Comparison of ENCODE assay signal across 3 cellular contexts in the genomic region with DNA sequence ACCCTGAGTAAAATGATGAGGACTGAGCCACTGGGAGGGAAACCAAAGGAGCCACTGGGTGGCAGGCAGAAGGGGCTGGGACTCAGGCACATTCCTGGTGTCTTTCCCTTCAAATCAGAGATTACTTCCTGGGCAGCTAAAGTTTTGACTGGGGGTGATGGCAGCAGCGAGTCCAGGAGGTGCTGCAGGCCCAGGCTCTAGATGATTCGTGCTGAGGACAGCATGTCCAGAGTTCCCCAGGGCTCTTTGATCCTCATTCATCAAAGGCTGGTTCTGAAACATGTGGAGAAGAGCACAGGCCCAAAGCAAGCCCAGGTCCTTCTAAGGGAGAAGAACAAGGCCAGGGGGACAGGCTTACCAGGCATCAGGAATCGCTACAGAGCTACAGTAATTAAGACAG.
TF ChIP-seq lines count a peak whose summit lies in the region.

No MANE protein-coding gene starts in this region.

TF ChIP-seq in SK-N-SH treated with all-trans-retinoic acid at 6 μM for 48 hours, 23 proteins besides CTCF, POLR2A, EP300 and RAD21:
- TF ChIP-seq ZNF8 (CRISPR knock-in tag; IDR thresholded peaks at IDR 0.05) (no peak), ESRRG (CRISPR knock-in tag; IDR thresholded peaks at IDR 0.05) (no peak), ZFP3 (CRISPR knock-in tag; IDR thresholded peaks at IDR 0.05) (no peak), TCF4 (CRISPR knock-in tag; IDR thresholded peaks at IDR 0.05; ENCODE audit: borderline replicate concordance) (no peak), OSR1 (CRISPR knock-in tag; IDR thresholded peaks at IDR 0.05) (no peak), ZC3H10 (CRISPR knock-in tag; IDR thresholded peaks at IDR 0.05) (no peak), CSDC2 (CRISPR knock-in tag; IDR thresholded peaks at IDR 0.05) (no peak), ISL1 (CRISPR knock-in tag; IDR thresholded peaks at IDR 0.05) (no peak), TOX (CRISPR knock-in tag; IDR thresholded peaks at IDR 0.05; ENCODE audit: borderline replicate concordance) (no peak), ARNTL (CRISPR knock-in tag; IDR thresholded peaks at IDR 0.05; ENCODE audit: borderline replicate concordance, low read depth) (no peak)
- TF ChIP-seq, protein P1, sequence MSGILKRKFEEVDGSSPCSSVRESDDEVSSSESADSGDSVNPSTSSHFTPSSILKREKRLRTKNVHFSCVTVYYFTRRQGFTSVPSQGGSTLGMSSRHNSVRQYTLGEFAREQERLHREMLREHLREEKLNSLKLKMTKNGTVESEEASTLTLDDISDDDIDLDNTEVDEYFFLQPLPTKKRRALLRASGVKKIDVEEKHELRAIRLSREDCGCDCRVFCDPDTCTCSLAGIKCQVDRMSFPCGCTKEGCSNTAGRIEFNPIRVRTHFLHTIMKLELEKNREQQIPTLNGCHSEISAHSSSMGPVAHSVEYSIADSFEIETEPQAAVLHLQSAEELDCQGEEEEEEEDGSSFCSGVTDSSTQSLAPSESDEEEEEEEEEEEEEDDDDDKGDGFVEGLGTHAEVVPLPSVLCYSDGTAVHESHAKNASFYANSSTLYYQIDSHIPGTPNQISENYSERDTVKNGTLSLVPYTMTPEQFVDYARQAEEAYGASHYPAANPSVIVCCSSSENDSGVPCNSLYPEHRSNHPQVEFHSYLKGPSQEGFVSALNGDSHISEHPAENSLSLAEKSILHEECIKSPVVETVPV (CRISPR knock-in tag; IDR thresholded peaks at IDR 0.05) = no peak
- TF ChIP-seq, protein P2, sequence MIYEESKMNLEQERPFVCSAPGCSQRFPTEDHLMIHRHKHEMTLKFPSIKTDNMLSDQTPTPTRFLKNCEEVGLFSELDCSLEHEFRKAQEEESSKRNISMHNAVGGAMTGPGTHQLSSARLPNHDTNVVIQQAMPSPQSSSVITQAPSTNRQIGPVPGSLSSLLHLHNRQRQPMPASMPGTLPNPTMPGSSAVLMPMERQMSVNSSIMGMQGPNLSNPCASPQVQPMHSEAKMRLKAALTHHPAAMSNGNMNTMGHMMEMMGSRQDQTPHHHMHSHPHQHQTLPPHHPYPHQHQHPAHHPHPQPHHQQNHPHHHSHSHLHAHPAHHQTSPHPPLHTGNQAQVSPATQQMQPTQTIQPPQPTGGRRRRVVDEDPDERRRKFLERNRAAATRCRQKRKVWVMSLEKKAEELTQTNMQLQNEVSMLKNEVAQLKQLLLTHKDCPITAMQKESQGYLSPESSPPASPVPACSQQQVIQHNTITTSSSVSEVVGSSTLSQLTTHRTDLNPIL (CRISPR knock-in tag; IDR thresholded peaks at IDR 0.05; ENCODE audit: low read depth) = no peak
- TF ChIP-seq, protein P3, sequence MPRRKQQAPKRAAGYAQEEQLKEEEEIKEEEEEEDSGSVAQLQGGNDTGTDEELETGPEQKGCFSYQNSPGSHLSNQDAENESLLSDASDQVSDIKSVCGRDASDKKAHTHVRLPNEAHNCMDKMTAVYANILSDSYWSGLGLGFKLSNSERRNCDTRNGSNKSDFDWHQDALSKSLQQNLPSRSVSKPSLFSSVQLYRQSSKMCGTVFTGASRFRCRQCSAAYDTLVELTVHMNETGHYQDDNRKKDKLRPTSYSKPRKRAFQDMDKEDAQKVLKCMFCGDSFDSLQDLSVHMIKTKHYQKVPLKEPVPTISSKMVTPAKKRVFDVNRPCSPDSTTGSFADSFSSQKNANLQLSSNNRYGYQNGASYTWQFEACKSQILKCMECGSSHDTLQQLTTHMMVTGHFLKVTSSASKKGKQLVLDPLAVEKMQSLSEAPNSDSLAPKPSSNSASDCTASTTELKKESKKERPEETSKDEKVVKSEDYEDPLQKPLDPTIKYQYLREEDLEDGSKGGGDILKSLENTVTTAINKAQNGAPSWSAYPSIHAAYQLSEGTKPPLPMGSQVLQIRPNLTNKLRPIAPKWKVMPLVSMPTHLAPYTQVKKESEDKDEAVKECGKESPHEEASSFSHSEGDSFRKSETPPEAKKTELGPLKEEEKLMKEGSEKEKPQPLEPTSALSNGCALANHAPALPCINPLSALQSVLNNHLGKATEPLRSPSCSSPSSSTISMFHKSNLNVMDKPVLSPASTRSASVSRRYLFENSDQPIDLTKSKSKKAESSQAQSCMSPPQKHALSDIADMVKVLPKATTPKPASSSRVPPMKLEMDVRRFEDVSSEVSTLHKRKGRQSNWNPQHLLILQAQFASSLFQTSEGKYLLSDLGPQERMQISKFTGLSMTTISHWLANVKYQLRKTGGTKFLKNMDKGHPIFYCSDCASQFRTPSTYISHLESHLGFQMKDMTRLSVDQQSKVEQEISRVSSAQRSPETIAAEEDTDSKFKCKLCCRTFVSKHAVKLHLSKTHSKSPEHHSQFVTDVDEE (CRISPR knock-in tag; IDR thresholded peaks at IDR 0.05) = no peak

TF ChIP-seq in SK-N-SH, 30 proteins besides CTCF, POLR2A, EP300 and RAD21:
- TF ChIP-seq MXI1 (IDR thresholded peaks at IDR 0.05; ENCODE audit: low read depth, low read length) (no peak), FOXJ3 (CRISPR knock-in tag; IDR thresholded peaks at IDR 0.05) (no peak)
- TF ChIP-seq, protein P4, sequence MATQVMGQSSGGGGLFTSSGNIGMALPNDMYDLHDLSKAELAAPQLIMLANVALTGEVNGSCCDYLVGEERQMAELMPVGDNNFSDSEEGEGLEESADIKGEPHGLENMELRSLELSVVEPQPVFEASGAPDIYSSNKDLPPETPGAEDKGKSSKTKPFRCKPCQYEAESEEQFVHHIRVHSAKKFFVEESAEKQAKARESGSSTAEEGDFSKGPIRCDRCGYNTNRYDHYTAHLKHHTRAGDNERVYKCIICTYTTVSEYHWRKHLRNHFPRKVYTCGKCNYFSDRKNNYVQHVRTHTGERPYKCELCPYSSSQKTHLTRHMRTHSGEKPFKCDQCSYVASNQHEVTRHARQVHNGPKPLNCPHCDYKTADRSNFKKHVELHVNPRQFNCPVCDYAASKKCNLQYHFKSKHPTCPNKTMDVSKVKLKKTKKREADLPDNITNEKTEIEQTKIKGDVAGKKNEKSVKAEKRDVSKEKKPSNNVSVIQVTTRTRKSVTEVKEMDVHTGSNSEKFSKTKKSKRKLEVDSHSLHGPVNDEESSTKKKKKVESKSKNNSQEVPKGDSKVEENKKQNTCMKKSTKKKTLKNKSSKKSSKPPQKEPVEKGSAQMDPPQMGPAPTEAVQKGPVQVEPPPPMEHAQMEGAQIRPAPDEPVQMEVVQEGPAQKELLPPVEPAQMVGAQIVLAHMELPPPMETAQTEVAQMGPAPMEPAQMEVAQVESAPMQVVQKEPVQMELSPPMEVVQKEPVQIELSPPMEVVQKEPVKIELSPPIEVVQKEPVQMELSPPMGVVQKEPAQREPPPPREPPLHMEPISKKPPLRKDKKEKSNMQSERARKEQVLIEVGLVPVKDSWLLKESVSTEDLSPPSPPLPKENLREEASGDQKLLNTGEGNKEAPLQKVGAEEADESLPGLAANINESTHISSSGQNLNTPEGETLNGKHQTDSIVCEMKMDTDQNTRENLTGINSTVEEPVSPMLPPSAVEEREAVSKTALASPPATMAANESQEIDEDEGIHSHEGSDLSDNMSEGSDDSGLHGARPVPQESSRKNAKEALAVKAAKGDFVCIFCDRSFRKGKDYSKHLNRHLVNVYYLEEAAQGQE (IDR thresholded peaks at IDR 0.05; ENCODE audit: low read depth, low read length) = no peak
- TF ChIP-seq, protein P5, sequence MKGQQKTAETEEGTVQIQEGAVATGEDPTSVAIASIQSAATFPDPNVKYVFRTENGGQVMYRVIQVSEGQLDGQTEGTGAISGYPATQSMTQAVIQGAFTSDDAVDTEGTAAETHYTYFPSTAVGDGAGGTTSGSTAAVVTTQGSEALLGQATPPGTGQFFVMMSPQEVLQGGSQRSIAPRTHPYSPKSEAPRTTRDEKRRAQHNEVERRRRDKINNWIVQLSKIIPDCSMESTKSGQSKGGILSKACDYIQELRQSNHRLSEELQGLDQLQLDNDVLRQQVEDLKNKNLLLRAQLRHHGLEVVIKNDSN (IDR thresholded peaks at IDR 0.05; ENCODE audit: borderline replicate concordance, low read depth) = no peak
- TF ChIP-seq, protein P6, sequence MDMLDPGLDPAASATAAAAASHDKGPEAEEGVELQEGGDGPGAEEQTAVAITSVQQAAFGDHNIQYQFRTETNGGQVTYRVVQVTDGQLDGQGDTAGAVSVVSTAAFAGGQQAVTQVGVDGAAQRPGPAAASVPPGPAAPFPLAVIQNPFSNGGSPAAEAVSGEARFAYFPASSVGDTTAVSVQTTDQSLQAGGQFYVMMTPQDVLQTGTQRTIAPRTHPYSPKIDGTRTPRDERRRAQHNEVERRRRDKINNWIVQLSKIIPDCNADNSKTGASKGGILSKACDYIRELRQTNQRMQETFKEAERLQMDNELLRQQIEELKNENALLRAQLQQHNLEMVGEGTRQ (IDR thresholded peaks at IDR 0.05; ENCODE audit: borderline replicate concordance, low read depth, low read length) = no peak

TF ChIP-seq in IMR-90, 13 proteins besides CTCF, POLR2A, EP300 and RAD21:
- TF ChIP-seq MXI1 (IDR thresholded peaks at IDR 0.05; ENCODE audit: borderline replicate concordance, low read depth, low read length) (no peak), CEBPB (IDR thresholded peaks at IDR 0.05; ENCODE audit: low read depth, low read length) (no peak), MAFK (IDR thresholded peaks at IDR 0.05; ENCODE audit: low read depth, low read length) (no peak), CHD1 (IDR thresholded peaks at IDR 0.05; ENCODE audit: low read depth, low read length) (no peak), FOS (IDR thresholded peaks at IDR 0.05; ENCODE audit: low read depth, low read length) (no peak), MAZ (IDR thresholded peaks at IDR 0.05; ENCODE audit: borderline replicate concordance, low read depth, low read length) (no peak), SMC3 (IDR thresholded peaks at IDR 0.05; ENCODE audit: low read depth, low read length) (no peak), RCOR1 (IDR thresholded peaks at IDR 0.05; ENCODE audit: insufficient replicate concordance, low read length) (no peak), BHLHE40 (IDR thresholded peaks at IDR 0.05; ENCODE audit: low read depth, low read length) (no peak)
- TF ChIP-seq, protein P6 (IDR thresholded peaks at IDR 0.05; ENCODE audit: low read depth, low read length) = no peak
- TF ChIP-seq, protein P7, sequence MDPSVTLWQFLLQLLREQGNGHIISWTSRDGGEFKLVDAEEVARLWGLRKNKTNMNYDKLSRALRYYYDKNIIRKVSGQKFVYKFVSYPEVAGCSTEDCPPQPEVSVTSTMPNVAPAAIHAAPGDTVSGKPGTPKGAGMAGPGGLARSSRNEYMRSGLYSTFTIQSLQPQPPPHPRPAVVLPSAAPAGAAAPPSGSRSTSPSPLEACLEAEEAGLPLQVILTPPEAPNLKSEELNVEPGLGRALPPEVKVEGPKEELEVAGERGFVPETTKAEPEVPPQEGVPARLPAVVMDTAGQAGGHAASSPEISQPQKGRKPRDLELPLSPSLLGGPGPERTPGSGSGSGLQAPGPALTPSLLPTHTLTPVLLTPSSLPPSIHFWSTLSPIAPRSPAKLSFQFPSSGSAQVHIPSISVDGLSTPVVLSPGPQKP (IDR thresholded peaks at IDR 0.05; ENCODE audit: borderline replicate concordance, low read depth, low read length) = no peak
